In the genomic region with DNA sequence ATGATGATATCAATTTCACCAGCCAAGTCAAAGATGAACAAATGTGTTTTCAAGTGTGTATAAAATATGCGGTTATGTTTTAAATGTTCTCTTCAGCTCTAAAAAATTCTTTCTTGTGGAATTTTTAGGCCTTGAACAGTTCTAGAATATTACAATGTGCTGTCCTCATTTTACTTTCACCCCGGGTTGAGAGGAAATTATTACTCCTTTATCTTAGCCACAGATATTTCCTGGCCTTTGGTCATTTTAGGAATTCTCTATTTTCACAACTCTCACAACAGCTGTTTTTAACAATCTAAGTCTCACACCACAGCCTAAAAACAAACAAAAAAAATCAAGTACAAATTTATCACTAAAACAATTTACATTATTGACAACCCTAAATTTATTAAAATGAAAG, we compare ENCODE assay signal across 22 cellular contexts.
DNase-seq lines count a peak whose midpoint lies in the region; ATAC-seq, FAIRE-seq and TF ChIP-seq lines count a peak whose summit lies in the region.
"Had no signal": no experiment of that assay in that cellular context is flagged by ENCODE, and none has a peak within 500 bp of the region (broad histone marks: within the 10 kb centered on the region; RNA-seq: fewer than 3 reads in every experiment).

No MANE protein-coding gene starts in this region.

- H3K9ac ChIP-seq in astrocyte (ENCODE audit: low read length), result no peak overlapping the region
- H3K9ac ChIP-seq: parathyroid adenoma had no signal

- H3K27me3 Mint-ChIP-seq in astrocyte (ENCODE audit: low read depth, unreplicated experiment), result no peaks in the 10 kb centered on the region
- H3K27me3 Mint-ChIP-seq: activated T-cell treated with anti-CD3 and anti-CD28 coated beads, Interleukin-2, amount 50 U/mL, for 24 hours; CD4-positive, alpha-beta T cell had no signal

- no peaks in the 10 kb centered on the region for H3K36me3 Mint-ChIP-seq in astrocyte (ENCODE audit: low read depth, unreplicated experiment)

- no peak overlapping the region for H3K4me2 ChIP-seq in astrocyte (ENCODE audit: low read length)

- no peaks in the 10 kb centered on the region for H3K27me3 ChIP-seq in ACC112 (ENCODE audit: insufficient read depth, low read length)
- H3K27me3 ChIP-seq in astrocyte (ENCODE audit: insufficient read depth, low read length), result no peaks in the 10 kb centered on the region
- no peaks in the 10 kb centered on the region for H3K27me3 ChIP-seq in effector memory CD4-positive, alpha-beta T cell (replicated peaks; ENCODE audit: control insufficient read depth, insufficient read depth, low read length, poor library complexity, severe bottlenecking)
- H3K27me3 ChIP-seq: upper lobe of right lung had no signal

- H3K27ac Mint-ChIP-seq in astrocyte (ENCODE audit: unreplicated experiment), result no peak overlapping the region
- H3K27ac Mint-ChIP-seq: activated naive CD4-positive, alpha-beta T cell treated with anti-CD3 and anti-CD28 coated beads for 36 hours; activated T-cell treated with anti-CD3 and anti-CD28 coated beads, Interleukin-2, amount 50 U/mL, for 24 hours; CD4-positive, alpha-beta T cell had no signal

- no peak for ATAC-seq in HG03196 (IDR thresholded peaks at IDR 0.05; ENCODE audit: unreplicated experiment)
- ATAC-seq in GM21526 (IDR thresholded peaks at IDR 0.05; ENCODE audit: low FRiP score, unreplicated experiment), result no peak
- no peak for ATAC-seq in HG02852 (IDR thresholded peaks at IDR 0.05; ENCODE audit: unreplicated experiment)
- ATAC-seq: activated CD4-positive, CD25-positive, alpha-beta regulatory T cell treated with anti-CD3 and anti-CD28 coated beads, Interleukin-2, amount 50 U/mL, for 24 hours; HCT116; upper lobe of right lung had no signal

- peak; percentile 29 for DNase-seq in GF-D8 (lab: John Stamatoyannopoulos, UW)
- peak; percentile 47 for DNase-seq in astrocyte (ENCODE audit: low read depth)
- DNase-seq in fibroblast of villous mesenchyme (ENCODE audit: low read depth), result peak; percentile 72
- no peak for DNase-seq in effector memory CD4-positive, alpha-beta T cell
- DNase-seq: activated naive CD4-positive, alpha-beta T cell treated with anti-CD3 and anti-CD28 coated beads for 36 hours; activated T-cell treated with anti-CD3 and anti-CD28 coated beads, Interleukin-2, amount 50 U/mL, for 24 hours; CD4-positive, alpha-beta T cell; central memory CD4-positive, alpha-beta T cell; DMS 273 treated with DMSO at 0.1 percent for 48 hours; erythroblast; NCI-H1694; NCI-H69; T1000; upper lobe of right lung had no signal

- H3K79me2 ChIP-seq in ACC112 (ENCODE audit: control insufficient read depth, insufficient read depth, low read length, unreplicated experiment) (no peaks in the 10 kb centered on the region), astrocyte (ENCODE audit: insufficient read depth, low read length) (no peaks in the 10 kb centered on the region)
- H3K79me2 ChIP-seq: parathyroid adenoma had no signal

- H3K9me3 Mint-ChIP-seq in astrocyte (ENCODE audit: unreplicated experiment), result no peaks in the 10 kb centered on the region
- H3K9me3 Mint-ChIP-seq: nephron had no signal

- H3K4me1 ChIP-seq in ACC112 (ENCODE audit: control insufficient read depth, insufficient read depth, low read length, unreplicated experiment) (no peaks in the 10 kb centered on the region), astrocyte (ENCODE audit: insufficient read depth, low read length) (no peaks in the 10 kb centered on the region)
- H3K4me1 ChIP-seq in effector memory CD4-positive, alpha-beta T cell (ENCODE audit: control insufficient read depth, insufficient read depth, low read length, poor library complexity, severe bottlenecking), result no peaks in the 10 kb centered on the region
- H3K4me1 ChIP-seq: parathyroid adenoma, upper lobe of right lung had no signal

- no peaks in the 10 kb centered on the region for H4K20me1 ChIP-seq in astrocyte (ENCODE audit: insufficient read depth, low read length)

- H3K36me3 ChIP-seq in ACC112 (ENCODE audit: insufficient read depth, low read length), result no peaks in the 10 kb centered on the region
- no peaks in the 10 kb centered on the region for H3K36me3 ChIP-seq in astrocyte (ENCODE audit: insufficient read depth, low read length)
- no peaks in the 10 kb centered on the region for H3K36me3 ChIP-seq in effector memory CD4-positive, alpha-beta T cell (ENCODE audit: control insufficient read depth, insufficient read depth, low read length)
- H3K36me3 ChIP-seq: upper lobe of right lung had no signal

- no peaks in the 10 kb centered on the region for H3K9me3 ChIP-seq in astrocyte (ENCODE audit: insufficient read depth, low read depth, low read length)
- no peaks in the 10 kb centered on the region for H3K9me3 ChIP-seq in effector memory CD4-positive, alpha-beta T cell (ENCODE audit: control insufficient read depth, low read length)
- H3K9me3 ChIP-seq: upper lobe of right lung had no signal

- H3K4me1 Mint-ChIP-seq in astrocyte (ENCODE audit: low read depth, unreplicated experiment), result peaks cover 10% of the 10 kb centered on the region

- no peak for TF ChIP-seq CTCF in astrocyte (IDR thresholded peaks at IDR 0.05; ENCODE audit: insufficient read depth, low read depth, low read length)
- TF ChIP-seq CTCF in fibroblast of villous mesenchyme (IDR thresholded peaks at IDR 0.05; ENCODE audit: insufficient read depth, low read depth, low read length), result no peak

- peak overlapping the region; percentile 62 for H2AFZ ChIP-seq in ACC112 (ENCODE audit: low read length, unreplicated experiment)
- H2AFZ ChIP-seq in astrocyte (ENCODE audit: low read depth, low read length), result no peak overlapping the region
- H2AFZ ChIP-seq: parathyroid adenoma had no signal

- H3K27ac ChIP-seq in ACC112 (ENCODE audit: low read depth, low read length) (no peak overlapping the region), astrocyte (ENCODE audit: low read depth, low read length) (no peak overlapping the region)
- H3K27ac ChIP-seq in effector memory CD4-positive, alpha-beta T cell (ENCODE audit: insufficient read depth, low read length, poor library complexity, severe bottlenecking), result no peak overlapping the region
- H3K27ac ChIP-seq: parathyroid adenoma, upper lobe of right lung had no signal

- no peak for FAIRE-seq in astrocyte (lab: Jason Lieb, UNC)

- H3K4me3 Mint-ChIP-seq in astrocyte (ENCODE audit: unreplicated experiment), result no peak overlapping the region
- H3K4me3 Mint-ChIP-seq: activated naive CD4-positive, alpha-beta T cell treated with anti-CD3 and anti-CD28 coated beads for 36 hours; activated T-cell treated with anti-CD3 and anti-CD28 coated beads, Interleukin-2, amount 50 U/mL, for 24 hours; CD4-positive, alpha-beta T cell; nephron had no signal

- H3K4me3 ChIP-seq in ACC112 (ENCODE audit: low read depth, low read length) (no peak overlapping the region), astrocyte (ENCODE audit: insufficient read depth, low read depth, low read length) (no peak overlapping the region), fibroblast of villous mesenchyme (ENCODE audit: low read depth, low read length) (no peak overlapping the region)
- H3K4me3 ChIP-seq in effector memory CD4-positive, alpha-beta T cell (ENCODE audit: insufficient read depth, low read depth, low read length, poor library complexity, severe bottlenecking), result no peak overlapping the region
- H3K4me3 ChIP-seq: upper lobe of right lung had no signal

Comparison
In these comparisons a context has a peak if more than half of its experiments do, and no peak if none do; other contexts are left out.
1. DNase-seq: peak in GF-D8 (single experiment), astrocyte (single experiment) and fibroblast of villous mesenchyme (single experiment); none in effector memory CD4-positive, alpha-beta T cell (0 of 3).